ENCODE assay signal across 17 cellular contexts in genomic region chr18:76788571-76789317, GRCh38. TPM values are rescaled to one million over a fixed set of nuclear protein-coding genes. Genes with fewer than 3 reads are reported as not detected.
DNase-seq lines count a peak whose midpoint lies in the region; ATAC-seq and TF ChIP-seq lines count a peak whose summit lies in the region.
"Had no signal": no experiment of that assay in that cellular context is flagged by ENCODE, and none has a peak within 500 bp of the region (broad histone marks: within the 10 kb centered on the region; RNA-seq: fewer than 3 reads in every experiment).

No MANE protein-coding gene starts in this region.

- peaks cover 33% of the 10 kb centered on the region for H3K9me3 Mint-ChIP-seq in WTC11
- H3K9me3 Mint-ChIP-seq: CD4-positive, alpha-beta T cell had no signal

- POLR2A ChIA-PET in WTC11 (lab: Charles Lee) = no interaction called here

- H4K20me1 ChIP-seq in osteoblast (ENCODE audit: insufficient read depth, low read length) = no peaks in the 10 kb centered on the region
- H4K20me1 ChIP-seq: BLaER1 treated with 17β-estradiol and CSF1 and Interleukin-3, amounts not matched to agents 10 nM and 100 nM had no signal

- no peaks in the 10 kb centered on the region for H3K36me3 ChIP-seq in osteoblast (ENCODE audit: insufficient read depth, low read length)

- TF ChIP-seq CTCF in WTC11 (IDR thresholded peaks at IDR 0.05) (no peak), osteoblast (IDR thresholded peaks at IDR 0.05; ENCODE audit: extremely low read depth, low read depth, low read length) (no peak), omental fat pad (IDR thresholded peaks at IDR 0.05) (no peak)

- H2AFZ ChIP-seq in osteoblast (ENCODE audit: low read length) = no peak overlapping the region

- H3K9me3 ChIP-seq in osteoblast (ENCODE audit: low read depth, low read length) = no peaks in the 10 kb centered on the region
- H3K9me3 ChIP-seq: A549, Caco-2 had no signal

- no peaks in the 10 kb centered on the region for H3K4me1 ChIP-seq in osteoblast (ENCODE audit: insufficient read depth, low read length)
- H3K4me1 ChIP-seq: A549; BLaER1 treated with 17β-estradiol and CSF1 and Interleukin-3, amounts not matched to agents 10 nM and 100 nM; Caco-2 had no signal

- H3K4me3 Mint-ChIP-seq in WTC11 = no peak overlapping the region
- H3K4me3 Mint-ChIP-seq: B cell had no signal

- H3K27me3 Mint-ChIP-seq in WTC11 (ENCODE audit: low read depth) = peaks cover 4% of the 10 kb centered on the region; the same call in 1 of the 2 replicates

- no peaks in the 10 kb centered on the region for H3K27me3 ChIP-seq in osteoblast (ENCODE audit: insufficient read depth, low read length)

- no peak overlapping the region for H3K27ac Mint-ChIP-seq in WTC11
- H3K27ac Mint-ChIP-seq: B cell; CD4-positive, alpha-beta T cell; CD8-positive, alpha-beta T cell had no signal

- H3K4me3 ChIP-seq in osteoblast (ENCODE audit: insufficient read depth, low read length) = no peak overlapping the region
- H3K4me3 ChIP-seq: A549; BLaER1 treated with 17β-estradiol and CSF1 and Interleukin-3, amounts not matched to agents 10 nM and 100 nM had no signal

- ATAC-seq in WTC11 = no peak
- ATAC-seq in HG02798 (IDR thresholded peaks at IDR 0.05; ENCODE audit: poor library complexity, unreplicated experiment) = no peak
- ATAC-seq in omental fat pad (ENCODE audit: low FRiP score) = no peak
- ATAC-seq: A549; CD8-positive, alpha-beta T cell had no signal

- no peaks in the 10 kb centered on the region for H3K79me2 ChIP-seq in osteoblast (ENCODE audit: insufficient read depth, low read length)

- no peak overlapping the region for H3K27ac ChIP-seq in osteoblast (ENCODE audit: low read depth, low read length)
- H3K27ac ChIP-seq: 22Rv1; A549; BLaER1 treated with 17β-estradiol and CSF1 and Interleukin-3, amounts not matched to agents 10 nM and 100 nM; C4-2B had no signal

- CTCF ChIA-PET in WTC11 (lab: Charles Lee) = no interaction called here

- peaks cover 30% of the 10 kb centered on the region for H3K36me3 Mint-ChIP-seq in WTC11
- H3K36me3 Mint-ChIP-seq: CD8-positive, alpha-beta T cell had no signal

- DNase-seq in WTC11 (ENCODE audit: low spot score) = no peak
- DNase-seq in mesenteric fat pad (ENCODE audit: low spot score) = peak; percentile 85
- DNase-seq in osteoblast (ENCODE audit: insufficient read length, low spot score, missing footprints) = peak; percentile 27
- DNase-seq in NCI-H748 (lab: John Stamatoyannopoulos, UW; ENCODE audit: unreplicated experiment) = no peak
- no peak for DNase-seq in omental fat pad (ENCODE audit: low spot score)
- DNase-seq: AML-193; Caco-2; CD4-positive, alpha-beta T cell; CD8-positive, alpha-beta T cell; DMS79 treated with DMSO at 0.1 percent for 48 hours; GF-D8 had no signal

- no peak overlapping the region for H3K4me2 ChIP-seq in osteoblast (ENCODE audit: insufficient read depth, low read length)
- H3K4me2 ChIP-seq: A549; BLaER1 treated with 17β-estradiol and CSF1 and Interleukin-3, amounts not matched to agents 10 nM and 100 nM had no signal

- no peaks in the 10 kb centered on the region for H3K4me1 Mint-ChIP-seq in WTC11

TF ChIP-seq in WTC11, 78 proteins besides CTCF, POLR2A, EP300 and RAD21:
- TF ChIP-seq MAX (CRISPR knock-in tag; IDR thresholded peaks at IDR 0.05) (no peak), FOXP1 (CRISPR knock-in tag; IDR thresholded peaks at IDR 0.05; ENCODE audit: borderline replicate concordance) (0 out of 2 replicates have a peak, but pooled peaks have one; percentile 23)

RNA-seq across cellular contexts. Expression of gene ZNF236, which starts 33.6 kb away (rescaled TPM):
- total RNA-seq in WTC11 (2021) = 19.9 to 23.4 TPM (median 20.6 TPM) in 3 replicates
- total RNA-seq in mesenteric fat pad = 14.5 TPM
- 11.6 and 14.7 TPM in 2 replicates for total RNA-seq in osteoblast
- total RNA-seq in omental fat pad = 10 to 100 TPM; 14.3 to 18.0 (median 17.0) TPM

Comparison
In these comparisons a context has a peak if more than half of its experiments do, and no peak if none do; other contexts are left out.
1. DNase-seq: peak in mesenteric fat pad (single experiment) and osteoblast (single experiment); none in WTC11 (single experiment), NCI-H748 (single experiment) and omental fat pad (single experiment).